22 cellular contexts compared by ENCODE assay signal in the genomic region with DNA sequence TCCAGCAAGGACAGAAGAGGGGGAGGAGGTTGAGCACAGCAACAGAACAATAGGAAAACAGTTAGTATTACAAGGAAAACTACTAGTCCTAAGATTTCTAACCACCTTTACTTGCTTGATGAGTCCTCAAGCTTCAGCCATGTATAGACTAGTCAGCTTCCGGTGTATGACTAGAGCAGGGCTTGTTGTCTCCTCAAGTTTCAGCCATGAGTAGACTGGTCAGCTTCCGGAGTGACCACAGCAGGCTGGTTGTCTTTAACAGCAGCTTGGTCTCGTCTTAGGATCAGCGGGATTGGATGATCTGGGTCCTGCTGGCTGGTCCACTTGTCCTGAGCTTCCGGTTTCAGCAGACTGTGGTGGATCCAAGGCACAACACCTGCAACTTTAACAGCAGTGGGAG. TPM values are rescaled to one million over a fixed set of nuclear protein-coding genes. Genes with fewer than 3 reads are reported as not detected.
"Had no signal": no experiment of that assay in that cellular context is flagged by ENCODE, and none has a peak within 500 bp of the region (broad histone marks: within the 10 kb centered on the region; RNA-seq: fewer than 3 reads in every experiment).

No MANE protein-coding gene starts in this region.

- ATAC-seq: activated CD4-positive, CD25-positive, alpha-beta regulatory T cell treated with anti-CD3 and anti-CD28 coated beads, Interleukin-2, amount 50 U/mL, for 24 hours; activated CD8-positive, alpha-beta memory T cell treated with anti-CD3 and anti-CD28 coated beads, Interleukin-2, amount 10 ng/mL, durations not matched to agents 7 days and 5 days; activated naive CD8-positive, alpha-beta T cell treated with anti-CD3 and anti-CD28 coated beads, Interleukin-2, amount 50 U/mL, for 24 hours; natural killer cell treated with Interleukin-12 subunit alpha and Interleukin-12 subunit beta and Interleukin-15 and Interleukin-18, amount 100 ng/mL, for 72 hours; stimulated activated naive CD8-positive, alpha-beta T cell treated with anti-CD3 and anti-CD28 coated beads, Interleukin-15, Interleukin-2, amounts not matched to agents 100 U/mL and 50 U/mL, for 24 hours had no signal

- H3K27me3 ChIP-seq: ovary, upper lobe of left lung had no signal

- H3K4me1 ChIP-seq: left ventricle myocardium inferior, prostate gland, upper lobe of left lung had no signal

- H3K4me1 Mint-ChIP-seq: activated CD4-positive, alpha-beta memory T cell treated with anti-CD3 and anti-CD28 coated beads, Interleukin-2, amount 10 ng/mL, durations not matched to agents 7 days and 5 days; activated CD4-positive, alpha-beta T cell treated with anti-CD3 and anti-CD28 coated beads, Interleukin-2, amount 10 ng/mL, durations not matched to agents 24 days and 14 days; activated CD8-positive, alpha-beta memory T cell treated with anti-CD3 and anti-CD28 coated beads, Interleukin-2, amount 10 ng/mL, durations not matched to agents 7 days and 5 days had no signal

- H3K9me3 Mint-ChIP-seq: activated CD4-positive, alpha-beta memory T cell treated with anti-CD3 and anti-CD28 coated beads, Interleukin-2, amount 10 ng/mL, durations not matched to agents 7 days and 5 days; natural killer cell treated with Interleukin-12 subunit alpha and Interleukin-12 subunit beta and Interleukin-15 and Interleukin-18, amount 100 ng/mL, for 72 hours had no signal

- H3K27ac ChIP-seq: left ventricle myocardium inferior, ovary, prostate gland, upper lobe of left lung, VCaP had no signal

- H3K36me3 Mint-ChIP-seq: natural killer cell treated with Interleukin-12 subunit alpha and Interleukin-12 subunit beta and Interleukin-15 and Interleukin-18, amount 100 ng/mL, for 72 hours had no signal

- H3K36me3 ChIP-seq: left ventricle myocardium inferior, ovary, prostate gland, upper lobe of left lung had no signal

- H3K4me3 ChIP-seq: left ventricle myocardium inferior, ovary, prostate gland, upper lobe of left lung had no signal

- H3K27ac Mint-ChIP-seq: activated CD4-positive, alpha-beta memory T cell treated with anti-CD3 and anti-CD28 coated beads, Interleukin-2, amount 10 ng/mL, durations not matched to agents 7 days and 5 days; activated CD4-positive, alpha-beta T cell treated with anti-CD3 and anti-CD28 coated beads, Interleukin-2, amount 10 ng/mL, durations not matched to agents 24 days and 14 days; activated CD8-positive, alpha-beta memory T cell treated with anti-CD3 and anti-CD28 coated beads, Interleukin-2, amount 10 ng/mL, durations not matched to agents 7 days and 5 days; activated naive CD8-positive, alpha-beta T cell treated with anti-CD3 and anti-CD28 coated beads, Interleukin-2, amount 50 U/mL, for 24 hours; activated T-helper 1 cell treated with anti-CD3 and anti-CD28 coated beads, Interleukin-12 subunit alpha, Interleukin-12 subunit beta, Interleukin-2, Interleukin-4 antibody, amounts not matched to agents 30 ng/mL and 10 ng/mL and 1 ng/mL, durations not matched to agents 14 hours and 24 hours and 36 hours; immature natural killer cell; natural killer cell treated with Interleukin-12 subunit alpha and Interleukin-12 subunit beta and Interleukin-15 and Interleukin-18, amount 100 ng/mL, for 72 hours had no signal

- H3K9me3 ChIP-seq: left ventricle myocardium inferior, ovary, prostate gland, upper lobe of left lung had no signal

- H3K4me3 Mint-ChIP-seq: activated CD4-positive, alpha-beta memory T cell treated with anti-CD3 and anti-CD28 coated beads, Interleukin-2, amount 10 ng/mL, durations not matched to agents 7 days and 5 days; activated CD4-positive, alpha-beta T cell treated with anti-CD3 and anti-CD28 coated beads, Interleukin-2, amount 10 ng/mL, durations not matched to agents 24 days and 14 days; activated CD8-positive, alpha-beta memory T cell treated with anti-CD3 and anti-CD28 coated beads, Interleukin-2, amount 10 ng/mL, durations not matched to agents 7 days and 5 days; activated naive CD8-positive, alpha-beta T cell treated with anti-CD3 and anti-CD28 coated beads, Interleukin-2, amount 50 U/mL, for 24 hours; activated T-helper 1 cell treated with anti-CD3 and anti-CD28 coated beads, Interleukin-12 subunit alpha, Interleukin-12 subunit beta, Interleukin-2, Interleukin-4 antibody, amounts not matched to agents 30 ng/mL and 10 ng/mL and 1 ng/mL, durations not matched to agents 14 hours and 24 hours and 36 hours; immature natural killer cell; natural killer cell treated with Interleukin-12 subunit alpha and Interleukin-12 subunit beta and Interleukin-15 and Interleukin-18, amount 100 ng/mL, for 72 hours had no signal

- H3K27me3 Mint-ChIP-seq: natural killer cell treated with Interleukin-12 subunit alpha and Interleukin-12 subunit beta and Interleukin-15 and Interleukin-18, amount 100 ng/mL, for 72 hours had no signal

- DNase-seq: activated CD4-positive, alpha-beta memory T cell treated with anti-CD3 and anti-CD28 coated beads, Interleukin-2, amount 10 ng/mL, durations not matched to agents 7 days and 5 days; activated CD4-positive, alpha-beta T cell treated with anti-CD3 and anti-CD28 coated beads, Interleukin-2, amount 10 ng/mL, durations not matched to agents 24 days and 14 days; activated CD8-positive, alpha-beta memory T cell treated with anti-CD3 and anti-CD28 coated beads, Interleukin-2, amount 10 ng/mL, durations not matched to agents 7 days and 5 days; activated gamma-delta T cell; activated naive CD4-positive, alpha-beta T cell treated with anti-CD3 and anti-CD28 coated beads, Interleukin-2, amount 50 U/mL, for 16 hours; activated naive CD8-positive, alpha-beta T cell treated with anti-CD3 and anti-CD28 coated beads, Interleukin-2, amount 50 U/mL, for 24 hours; cerebellar nuclear complex; erythroblast; foreskin melanocyte; immature natural killer cell; kidney glomerular epithelial cell; left ventricle myocardium inferior; midbrain; ovary; stimulated activated CD4-positive, alpha-beta T cell treated with anti-CD3 and anti-CD28 coated beads, Interleukin-4, amount 100 ng/mL, for 24 hours; stimulated activated naive CD8-positive, alpha-beta T cell treated with anti-CD3 and anti-CD28 coated beads, Interleukin-15, Interleukin-2, amounts not matched to agents 100 U/mL and 50 U/mL, for 24 hours; upper lobe of left lung had no signal

RNA-seq across cellular contexts. Expression of a gene that starts 10.6 kb away (rescaled TPM):
- total RNA-seq: natural killer cell treated with Interleukin-12 subunit alpha and Interleukin-12 subunit beta and Interleukin-15 and Interleukin-18, amount 100 ng/mL, for 72 hours had no signal
